ENCODE assay signal across 23 cellular contexts in the genomic region with DNA sequence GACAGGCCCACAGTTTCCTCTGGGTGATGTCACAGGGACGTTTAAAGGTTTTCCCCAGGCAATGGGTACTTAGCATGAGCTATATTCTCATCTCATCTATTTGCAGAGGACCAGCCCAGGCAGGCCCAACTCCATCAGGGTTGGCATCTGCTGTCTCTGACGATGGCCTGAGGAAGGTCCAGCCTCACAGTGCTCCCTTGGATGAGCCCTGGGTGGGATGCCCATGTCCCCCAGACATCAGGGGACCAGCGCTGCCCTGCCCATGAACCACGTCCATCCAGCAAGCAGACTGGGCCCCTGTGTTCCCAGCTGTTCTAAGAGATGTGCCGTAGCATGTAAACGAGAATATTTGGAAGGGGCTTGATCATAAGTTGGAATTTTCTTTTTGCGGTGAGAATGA.
"Had no signal": no experiment of that assay in that cellular context is flagged by ENCODE, and none has a peak within 500 bp of the region (broad histone marks: within the 10 kb centered on the region; RNA-seq: fewer than 3 reads in every experiment).

No MANE protein-coding gene starts in this region.

- DNase-seq: cortex of kidney; effector CD8-positive, alpha-beta T cell; endodermal cell; foreskin keratinocyte; left cardiac atrium; left lung; mammary epithelial cell; mesendoderm; midbrain; naive thymus-derived CD4-positive, alpha-beta T cell; stimulated activated CD4-positive, alpha-beta T cell treated with anti-CD3 and anti-CD28 coated beads, Interleukin-2, amount 100 ng/mL, for 24 hours; stimulated activated CD4-positive, alpha-beta T cell treated with anti-CD3 and anti-CD28 coated beads, Interleukin-4, amount 100 ng/mL, for 24 hours; stimulated activated naive CD4-positive, alpha-beta T cell treated with Interleukin-2 at 50 U/mL for 16 hours; stomach; thyroid gland had no signal

- H3K4me3 ChIP-seq: esophagus muscularis mucosa, gastroesophageal sphincter, left lung, neural progenitor cell, prostate gland, right atrium auricular region, smooth muscle cell, stomach, thyroid gland had no signal

- H3K36me3 ChIP-seq: esophagus muscularis mucosa, gastroesophageal sphincter, left lung, neural progenitor cell, prostate gland, right atrium auricular region, stomach, thyroid gland had no signal

- H3K27ac ChIP-seq: esophagus muscularis mucosa, foreskin keratinocyte, gastroesophageal sphincter, left lung, neural progenitor cell, prostate gland, right atrium auricular region, stomach had no signal

- ATAC-seq: foreskin keratinocyte; gastroesophageal sphincter; left lung; naive thymus-derived CD4-positive, alpha-beta T cell; sciatic nerve had no signal

- H3K4me1 ChIP-seq: esophagus muscularis mucosa, foreskin keratinocyte, gastroesophageal sphincter, left lung, neural progenitor cell, prostate gland, right atrium auricular region, stomach had no signal

- H3K9ac ChIP-seq: neural progenitor cell had no signal

- H3K27me3 ChIP-seq: foreskin keratinocyte, left lung, neural progenitor cell, right atrium auricular region, stomach, thyroid gland had no signal

- H3K9me3 ChIP-seq: esophagus muscularis mucosa, left lung, prostate gland, right atrium auricular region, thyroid gland had no signal

- FAIRE-seq: endothelial cell of umbilical vein had no signal
